ENCODE assay signal across 1 cellular context in genomic region chr3:184751204-184751809, GRCh38.
TF ChIP-seq lines count a peak whose summit lies in the region.

No MANE protein-coding gene starts in this region.

TF ChIP-seq in WTC11, 78 proteins besides CTCF, POLR2A, EP300 and RAD21 (continued from another document):
- no peak for TF ChIP-seq ZSCAN18 (CRISPR knock-in tag; IDR thresholded peaks at IDR 0.05)
